In genomic region chr4:20831746-20832145, GRCh38 we compare ENCODE assay signal across 22 cellular contexts.
A peak's percentile ranks its signal among the peaks of the same experiment; 100 is the strongest.
DNase-seq lines count a peak whose midpoint lies in the region; TF ChIP-seq lines count a peak whose summit lies in the region.
"Had no signal": no experiment of that assay in that cellular context is flagged by ENCODE, and none has a peak within 500 bp of the region (broad histone marks: within the 10 kb centered on the region; RNA-seq: fewer than 3 reads in every experiment).

No MANE protein-coding gene starts in this region.

- no peak for TF ChIP-seq CTCF in tibial nerve (IDR thresholded peaks at IDR 0.05)

- TF ChIP-seq EP300 in tibial nerve (IDR thresholded peaks at IDR 0.05), result no peak

- H3K27ac ChIP-seq in tibial nerve, result no peak overlapping the region
- H3K27ac ChIP-seq: A549, SJSA1 had no signal

- WGBS in tibial nerve, 2 donors, result 51 to 74% methylated on average over 1 of the region's 1 CpG

- no peaks in the 10 kb centered on the region for H3K27me3 ChIP-seq in tibial nerve
- H3K27me3 ChIP-seq: BE2C, MG63, SJSA1 had no signal

- no peaks in the 10 kb centered on the region for H3K4me1 ChIP-seq in tibial nerve
- H3K4me1 ChIP-seq: A549, BE2C, SJSA1 had no signal

- no peak for TF ChIP-seq POLR2A in tibial nerve (IDR thresholded peaks at IDR 0.05)

- H3K4me3 ChIP-seq in tibial nerve, result no peak overlapping the region
- H3K4me3 ChIP-seq: A549, MG63, SJSA1 had no signal

- DNase-seq in EH (ENCODE audit: low read depth) (peak; percentile 50), HT1080 (ENCODE audit: low read depth) (peak; percentile 30), astrocyte of the hippocampus (ENCODE audit: low read depth, low spot score) (peak; percentile 43), renal cortical epithelial cell (ENCODE audit: low read depth) (peak; percentile 11), tibial nerve (ENCODE audit: low spot score in 2 of 2) (no peak)
- DNase-seq in effector CD8-positive, alpha-beta T cell (lab: John Stamatoyannopoulos, UW), result no peak
- DNase-seq in activated naive CD4-positive, alpha-beta T cell (lab: John Stamatoyannopoulos, UW), result no peak
- DNase-seq: BE2C; CD4-positive, CD25-positive, alpha-beta regulatory T cell; GOT3; HCEC 1CT; Kasumi-1; MG63; NCI-H1048; NCI-H146; NCI-H2029 treated with DMSO at 0.1 percent for 48 hours; NCI-H2171; NCI-H446; NCI-H526; OCI-M1 had no signal

- H3K9me3 ChIP-seq in tibial nerve, result no peaks in the 10 kb centered on the region
- H3K9me3 ChIP-seq: A549, BE2C, MG63, SJSA1 had no signal

- no peaks in the 10 kb centered on the region for H3K36me3 ChIP-seq in tibial nerve
- H3K36me3 ChIP-seq: BE2C, MG63, SJSA1 had no signal

Comparison
In these comparisons a context has a peak if more than half of its experiments do, and no peak if none do; other contexts are left out.
1. DNase-seq: peak in EH (single experiment), HT1080 (single experiment), astrocyte of the hippocampus (single experiment) and renal cortical epithelial cell (single experiment); none in effector CD8-positive, alpha-beta T cell (single experiment), activated naive CD4-positive, alpha-beta T cell (0 of 4) and tibial nerve (0 of 2).